In the genomic region with DNA sequence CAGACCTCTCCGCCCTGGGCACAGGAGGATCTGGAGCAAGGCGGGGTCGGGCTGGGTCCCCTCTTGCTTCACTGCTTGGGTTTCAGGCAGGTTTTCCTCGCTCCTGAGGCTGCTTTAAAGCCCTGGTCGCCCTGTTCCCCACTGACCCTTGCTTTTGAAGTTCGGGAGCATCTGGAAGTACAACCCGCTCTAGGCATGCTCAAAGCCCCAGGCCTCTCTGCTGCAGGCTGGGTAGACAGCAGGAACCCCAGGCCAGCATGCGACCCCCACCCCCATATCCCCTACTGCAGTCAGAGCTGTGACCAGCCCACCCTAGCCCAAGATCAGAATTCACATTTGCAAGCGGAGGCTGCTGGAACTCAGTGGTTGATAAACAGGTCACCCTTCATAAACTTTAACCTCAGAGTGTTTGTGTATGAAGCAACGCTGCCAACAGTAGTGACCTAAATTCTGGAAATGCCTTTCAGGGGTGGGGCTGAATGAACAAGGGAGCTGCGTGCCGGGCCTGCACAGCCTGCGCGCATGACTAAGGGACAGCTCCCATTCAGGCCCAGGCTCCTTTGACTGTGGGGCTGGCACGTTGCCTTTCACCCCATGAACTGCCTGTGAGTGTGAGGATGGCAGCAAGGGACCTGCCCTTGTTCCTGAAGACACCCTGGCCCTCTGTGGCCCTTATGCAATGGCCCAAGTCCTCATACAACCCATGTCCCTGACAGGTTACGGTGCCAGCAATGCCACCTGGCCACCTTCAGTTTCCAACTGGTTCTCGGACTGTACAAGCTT, we compare ENCODE assay signal across 1 cellular context.
TF ChIP-seq lines count a peak whose summit lies in the region.

No MANE protein-coding gene starts in this region.

TF ChIP-seq in HepG2, 621 proteins besides CTCF, POLR2A, EP300 and RAD21 (continued from another document and continues in another):
- TF ChIP-seq TFE3 (CRISPR knock-in tag; IDR thresholded peaks at IDR 0.05) = peak; percentile 88
- no peak for TF ChIP-seq HNRNPH1 (optimal IDR thresholded peaks at IDR 0.05; ENCODE audit: low read depth, low read length)
- TF ChIP-seq ZBTB38 (CRISPR knock-in tag; IDR thresholded peaks at IDR 0.05) = peak; percentile 95
- TF ChIP-seq KLF6 (CRISPR knock-in tag; IDR thresholded peaks at IDR 0.05) = peak; percentile 87
- TF ChIP-seq MED8 (CRISPR knock-in tag; IDR thresholded peaks at IDR 0.05; ENCODE audit: insufficient replicate concordance) = peak; percentile 56
- TF ChIP-seq ATF7-NPFF (CRISPR knock-in tag; IDR thresholded peaks at IDR 0.05; ENCODE audit: low read depth) = peak; percentile 89
- 0 out of 2 replicates have a peak, but pooled peaks have one; percentile 10 for TF ChIP-seq ZNF30 (CRISPR knock-in tag; IDR thresholded peaks at IDR 0.05)
- no peak for TF ChIP-seq SCMH1 (CRISPR knock-in tag; IDR thresholded peaks at IDR 0.05; ENCODE audit: borderline replicate concordance)
- no peak for TF ChIP-seq ZNF230 (CRISPR knock-in tag; IDR thresholded peaks at IDR 0.05)
- peak; percentile 86; the same call in 1 of the 2 replicates for TF ChIP-seq GFI1 (CRISPR knock-in tag; IDR thresholded peaks at IDR 0.05; ENCODE audit: borderline replicate concordance)
- TF ChIP-seq, protein P1, sequence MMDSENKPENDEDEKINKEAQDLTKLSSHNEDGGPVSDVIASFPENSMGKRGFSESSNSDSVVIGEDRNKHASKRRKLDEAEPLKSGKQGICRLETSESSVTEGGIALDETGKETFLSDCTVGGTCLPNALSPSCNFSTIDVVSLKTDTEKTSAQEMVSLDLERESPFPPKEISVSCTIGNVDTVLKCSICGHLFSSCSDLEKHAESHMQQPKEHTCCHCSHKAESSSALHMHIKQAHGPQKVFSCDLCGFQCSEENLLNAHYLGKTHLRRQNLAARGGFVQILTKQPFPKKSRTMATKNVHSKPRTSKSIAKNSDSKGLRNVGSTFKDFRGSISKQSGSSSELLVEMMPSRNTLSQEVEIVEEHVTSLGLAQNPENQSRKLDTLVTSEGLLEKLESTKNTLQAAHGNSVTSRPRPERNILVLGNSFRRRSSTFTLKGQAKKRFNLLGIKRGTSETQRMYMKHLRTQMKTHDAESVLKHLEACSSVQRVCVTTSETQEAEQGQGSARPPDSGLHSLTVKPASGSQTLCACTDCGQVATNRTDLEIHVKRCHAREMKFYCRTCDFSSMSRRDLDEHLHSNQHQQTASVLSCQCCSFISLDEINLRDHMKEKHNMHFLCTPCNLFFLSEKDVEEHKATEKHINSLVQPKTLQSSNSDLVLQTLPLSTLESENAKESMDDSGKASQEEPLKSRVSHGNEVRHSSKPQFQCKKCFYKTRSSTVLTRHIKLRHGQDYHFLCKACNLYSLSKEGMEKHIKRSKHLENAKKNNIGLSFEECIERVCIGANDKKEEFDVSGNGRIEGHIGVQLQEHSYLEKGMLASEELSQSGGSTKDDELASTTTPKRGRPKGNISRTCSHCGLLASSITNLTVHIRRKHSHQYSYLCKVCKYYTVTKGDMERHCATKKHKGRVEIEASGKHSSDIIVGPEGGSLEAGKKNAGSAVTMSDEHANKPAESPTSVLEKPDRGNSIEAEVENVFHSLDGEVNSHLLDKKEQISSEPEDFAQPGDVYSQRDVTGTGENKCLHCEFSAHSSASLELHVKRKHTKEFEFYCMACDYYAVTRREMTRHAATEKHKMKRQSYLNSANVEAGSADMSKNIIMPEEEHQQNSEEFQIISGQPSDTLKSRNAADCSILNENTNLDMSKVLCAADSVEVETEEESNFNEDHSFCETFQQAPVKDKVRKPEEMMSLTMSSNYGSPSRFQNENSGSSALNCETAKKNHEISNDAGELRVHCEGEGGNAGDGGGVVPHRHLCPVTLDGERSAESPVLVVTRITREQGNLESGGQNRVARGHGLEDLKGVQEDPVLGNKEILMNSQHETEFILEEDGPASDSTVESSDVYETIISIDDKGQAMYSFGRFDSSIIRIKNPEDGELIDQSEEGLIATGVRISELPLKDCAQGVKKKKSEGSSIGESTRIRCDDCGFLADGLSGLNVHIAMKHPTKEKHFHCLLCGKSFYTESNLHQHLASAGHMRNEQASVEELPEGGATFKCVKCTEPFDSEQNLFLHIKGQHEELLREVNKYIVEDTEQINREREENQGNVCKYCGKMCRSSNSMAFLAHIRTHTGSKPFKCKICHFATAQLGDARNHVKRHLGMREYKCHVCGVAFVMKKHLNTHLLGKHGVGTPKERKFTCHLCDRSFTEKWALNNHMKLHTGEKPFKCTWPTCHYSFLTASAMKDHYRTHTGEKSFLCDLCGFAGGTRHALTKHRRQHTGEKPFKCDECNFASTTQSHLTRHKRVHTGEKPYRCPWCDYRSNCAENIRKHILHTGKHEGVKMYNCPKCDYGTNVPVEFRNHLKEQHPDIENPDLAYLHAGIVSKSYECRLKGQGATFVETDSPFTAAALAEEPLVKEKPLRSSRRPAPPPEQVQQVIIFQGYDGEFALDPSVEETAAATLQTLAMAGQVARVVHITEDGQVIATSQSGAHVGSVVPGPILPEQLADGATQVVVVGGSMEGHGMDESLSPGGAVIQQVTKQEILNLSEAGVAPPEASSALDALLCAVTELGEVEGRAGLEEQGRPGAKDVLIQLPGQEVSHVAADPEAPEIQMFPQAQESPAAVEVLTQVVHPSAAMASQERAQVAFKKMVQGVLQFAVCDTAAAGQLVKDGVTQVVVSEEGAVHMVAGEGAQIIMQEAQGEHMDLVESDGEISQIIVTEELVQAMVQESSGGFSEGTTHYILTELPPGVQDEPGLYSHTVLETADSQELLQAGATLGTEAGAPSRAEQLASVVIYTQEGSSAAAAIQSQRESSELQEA (CRISPR knock-in tag; IDR thresholded peaks at IDR 0.05; ENCODE audit: not compliant biosample characterization) = no peak
- TF ChIP-seq ZNF616 (CRISPR knock-in tag; IDR thresholded peaks at IDR 0.05; ENCODE audit: low read depth) = peak; percentile 83; the same call in 1 of the 2 replicates
- TF ChIP-seq ZBTB26 (CRISPR knock-in tag; IDR thresholded peaks at IDR 0.05; ENCODE audit: borderline replicate concordance) = 0 out of 2 replicates have a peak, but pooled peaks have one; percentile 30
- TF ChIP-seq CEBPG (CRISPR knock-in tag; IDR thresholded peaks at IDR 0.05) = peak; percentile 94
- TF ChIP-seq DR1 (CRISPR knock-in tag; IDR thresholded peaks at IDR 0.05) = peak; percentile 47
- TF ChIP-seq, protein P2, sequence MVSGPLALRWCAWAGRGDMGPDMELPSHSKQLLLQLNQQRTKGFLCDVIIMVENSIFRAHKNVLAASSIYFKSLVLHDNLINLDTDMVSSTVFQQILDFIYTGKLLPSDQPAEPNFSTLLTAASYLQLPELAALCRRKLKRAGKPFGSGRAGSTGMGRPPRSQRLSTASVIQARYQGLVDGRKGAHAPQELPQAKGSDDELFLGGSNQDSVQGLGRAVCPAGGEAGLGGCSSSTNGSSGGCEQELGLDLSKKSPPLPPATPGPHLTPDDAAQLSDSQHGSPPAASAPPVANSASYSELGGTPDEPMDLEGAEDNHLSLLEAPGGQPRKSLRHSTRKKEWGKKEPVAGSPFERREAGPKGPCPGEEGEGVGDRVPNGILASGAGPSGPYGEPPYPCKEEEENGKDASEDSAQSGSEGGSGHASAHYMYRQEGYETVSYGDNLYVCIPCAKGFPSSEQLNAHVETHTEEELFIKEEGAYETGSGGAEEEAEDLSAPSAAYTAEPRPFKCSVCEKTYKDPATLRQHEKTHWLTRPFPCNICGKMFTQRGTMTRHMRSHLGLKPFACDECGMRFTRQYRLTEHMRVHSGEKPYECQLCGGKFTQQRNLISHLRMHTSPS (CRISPR knock-in tag; IDR thresholded peaks at IDR 0.05; ENCODE audit: low read depth) = peak; percentile 91
- peak; percentile 66 for TF ChIP-seq IKZF4 (CRISPR knock-in tag; IDR thresholded peaks at IDR 0.05; ENCODE audit: borderline replicate concordance, low read depth, not compliant biosample characterization)
- TF ChIP-seq MXD1 (CRISPR knock-in tag; IDR thresholded peaks at IDR 0.05) = peak; percentile 50; the same call in 1 of the 2 replicates
- TF ChIP-seq POGZ (CRISPR knock-in tag; IDR thresholded peaks at IDR 0.05) = peak; percentile 71
- TF ChIP-seq MATR3 (CRISPR knock-in tag; IDR thresholded peaks at IDR 0.05) = no peak
- TF ChIP-seq GABPA (IDR thresholded peaks at IDR 0.05; ENCODE audit: low read depth, low read length) = no peak
- TF ChIP-seq GABPA (CRISPR knock-in tag; IDR thresholded peaks at IDR 0.05; ENCODE audit: low read depth) = peak; percentile 45; the same call in 1 of the 2 replicates
- 0 out of 2 replicates have a peak, but pooled peaks have one; percentile 53 for TF ChIP-seq NFAT5 (CRISPR knock-in tag; IDR thresholded peaks at IDR 0.05)
- peak; percentile 97 for TF ChIP-seq SALL1 (CRISPR knock-in tag; IDR thresholded peaks at IDR 0.05)
- TF ChIP-seq RFXANK (CRISPR knock-in tag; IDR thresholded peaks at IDR 0.05) = no peak
- no peak for TF ChIP-seq ZBTB1 (CRISPR knock-in tag; IDR thresholded peaks at IDR 0.05; ENCODE audit: borderline replicate concordance)
- TF ChIP-seq ARID4A (CRISPR knock-in tag; IDR thresholded peaks at IDR 0.05; ENCODE audit: borderline replicate concordance) = peak; percentile 72; the same call in 1 of the 2 replicates
